29 cellular contexts compared by ENCODE assay signal in genomic region chr17:81986606-81987005, GRCh38. TPM values are rescaled to one million over a fixed set of nuclear protein-coding genes. Genes with fewer than 3 reads are reported as not detected.
A peak's percentile ranks its signal among the peaks of the same experiment; 100 is the strongest.
DNase-seq lines count a peak whose midpoint lies in the region; ATAC-seq, FAIRE-seq and TF ChIP-seq lines count a peak whose summit lies in the region.
"Had no signal": no experiment of that assay in that cellular context is flagged by ENCODE, and none has a peak within 500 bp of the region (broad histone marks: within the 10 kb centered on the region; RNA-seq: fewer than 3 reads in every experiment).

No MANE protein-coding gene starts in this region.

- H3K9me3 ChIP-seq in WERI-Rb-1 (ENCODE audit: severe bottlenecking) (no peaks in the 10 kb centered on the region), kidney (ENCODE audit: control insufficient read depth in 1 of 2, low read length in 2 of 2) (no peaks in the 10 kb centered on the region)
- H3K9me3 ChIP-seq: SJCRH30 had no signal

- no peaks in the 10 kb centered on the region for H3K27me3 ChIP-seq in WERI-Rb-1 (ENCODE audit: insufficient read depth, low read depth, severe bottlenecking)
- H3K27me3 ChIP-seq: SJCRH30 had no signal

- no peak overlapping the region for H3K4me3 ChIP-seq in WERI-Rb-1 (ENCODE audit: low read depth, low read length)
- no peak overlapping the region for H3K4me3 ChIP-seq in kidney (ENCODE audit: low read length in 2 of 2)
- H3K4me3 ChIP-seq: SJCRH30 had no signal

- CTCF ChIA-PET in activated naive CD4-positive, alpha-beta T cell treated with anti-CD3 and anti-CD28 coated beads, Interleukin-2, amount 10 ng/mL, durations not matched to agents 7 days and 5 days (lab: Charles Lee) = no interaction called here

- no peak overlapping the region for H3K27ac ChIP-seq in WERI-Rb-1
- no peak overlapping the region for H3K27ac ChIP-seq in kidney (ENCODE audit: low read depth in 2 of 2, low read length in 2 of 2)
- H3K27ac ChIP-seq: SJCRH30 had no signal

- no peaks in the 10 kb centered on the region for H3K9me3 Mint-ChIP-seq in activated naive CD4-positive, alpha-beta T cell treated with anti-CD3 and anti-CD28 coated beads, Interleukin-2, amount 50 U/mL, for 24 hours
- H3K9me3 Mint-ChIP-seq in activated naive CD4-positive, alpha-beta T cell treated with anti-CD3 and anti-CD28 coated beads, Interleukin-2, amount 10 ng/mL, durations not matched to agents 7 days and 5 days = no peaks in the 10 kb centered on the region
- H3K9me3 Mint-ChIP-seq in stimulated activated naive B cell treated with anti-CD40 and anti-IgM and Interleukin-4, amounts not matched to agents 10 μg/mL and 1 μg/mL and 100 μg/mL, for 72 hours = no peaks in the 10 kb centered on the region
- H3K9me3 Mint-ChIP-seq: CD4-positive, CD25-positive, alpha-beta regulatory T cell; HFFc6 had no signal

- no peaks in the 10 kb centered on the region for H3K27me3 Mint-ChIP-seq in activated naive CD4-positive, alpha-beta T cell treated with anti-CD3 and anti-CD28 coated beads, Interleukin-2, amount 50 U/mL, for 24 hours
- H3K27me3 Mint-ChIP-seq in activated naive CD4-positive, alpha-beta T cell treated with anti-CD3 and anti-CD28 coated beads, Interleukin-2, amount 10 ng/mL, durations not matched to agents 7 days and 5 days = no peaks in the 10 kb centered on the region
- H3K27me3 Mint-ChIP-seq in stimulated activated naive B cell treated with anti-CD40 and anti-IgM and Interleukin-4, amounts not matched to agents 10 μg/mL and 1 μg/mL and 100 μg/mL, for 72 hours = no peaks in the 10 kb centered on the region
- H3K27me3 Mint-ChIP-seq: CD4-positive, CD25-positive, alpha-beta regulatory T cell had no signal

- H3K4me1 Mint-ChIP-seq in activated naive CD4-positive, alpha-beta T cell treated with anti-CD3 and anti-CD28 coated beads, Interleukin-2, amount 50 U/mL, for 24 hours = peaks cover 12% of the 10 kb centered on the region
- H3K4me1 Mint-ChIP-seq in activated naive CD4-positive, alpha-beta T cell treated with anti-CD3 and anti-CD28 coated beads, Interleukin-2, amount 10 ng/mL, durations not matched to agents 7 days and 5 days = peaks cover 25% of the 10 kb centered on the region
- H3K4me1 Mint-ChIP-seq in stimulated activated naive B cell treated with anti-CD40 and anti-IgM and Interleukin-4, amounts not matched to agents 10 μg/mL and 1 μg/mL and 100 μg/mL, for 72 hours = peaks cover 21% of the 10 kb centered on the region in 2 donors

- no peak overlapping the region for H3K9ac ChIP-seq in kidney (ENCODE audit: low read length in 2 of 2)

- H3K4me3 Mint-ChIP-seq in activated naive CD4-positive, alpha-beta T cell treated with anti-CD3 and anti-CD28 coated beads, Interleukin-2, amount 50 U/mL, for 24 hours = no peak overlapping the region
- H3K4me3 Mint-ChIP-seq in activated naive CD4-positive, alpha-beta T cell treated with anti-CD3 and anti-CD28 coated beads, Interleukin-2, amount 10 ng/mL, durations not matched to agents 7 days and 5 days = no peak overlapping the region
- no peak overlapping the region for H3K4me3 Mint-ChIP-seq in stimulated activated naive B cell treated with anti-CD40 and anti-IgM and Interleukin-4, amounts not matched to agents 10 μg/mL and 1 μg/mL and 100 μg/mL, for 72 hours
- H3K4me3 Mint-ChIP-seq: CD4-positive, CD25-positive, alpha-beta regulatory T cell; HFFc6 had no signal

- peaks cover 5 to 7% of the 10 kb centered on the region in 2 donors for H3K4me1 ChIP-seq in kidney (ENCODE audit: control insufficient read depth in 1 of 2, insufficient read depth in 1 of 2, low read depth in 1 of 2, low read length in 2 of 2)

- FAIRE-seq in kidney (lab: Jason Lieb, UNC) = no peak
- FAIRE-seq: GM18507, H54, HTR-8/SVneo had no signal

- H3K27ac Mint-ChIP-seq in activated naive CD4-positive, alpha-beta T cell treated with anti-CD3 and anti-CD28 coated beads, Interleukin-2, amount 50 U/mL, for 24 hours = peak overlapping the region; percentile 41
- no peak overlapping the region for H3K27ac Mint-ChIP-seq in activated naive CD4-positive, alpha-beta T cell treated with anti-CD3 and anti-CD28 coated beads, Interleukin-2, amount 10 ng/mL, durations not matched to agents 7 days and 5 days
- peak overlapping the region; percentile 51 for H3K27ac Mint-ChIP-seq in stimulated activated naive B cell treated with anti-CD40 and anti-IgM and Interleukin-4, amounts not matched to agents 10 μg/mL and 1 μg/mL and 100 μg/mL, for 72 hours
- H3K27ac Mint-ChIP-seq: HFFc6 had no signal

- no peak for DNase-seq in activated naive CD4-positive, alpha-beta T cell treated with anti-CD3 and anti-CD28 coated beads, Interleukin-2, amount 10 ng/mL, durations not matched to agents 7 days and 5 days
- DNase-seq in WERI-Rb-1 = peak; percentile 6
- DNase-seq in kidney = peak; percentile 45
- no peak for DNase-seq in stimulated activated naive B cell treated with anti-CD40 and anti-IgM and Interleukin-4, amounts not matched to agents 10 μg/mL and 1 μg/mL and 100 μg/mL, for 72 hours
- DNase-seq in epidermal melanocyte (ENCODE audit: insufficient read length, low spot score) = no peak
- no peak for DNase-seq in T-helper 1 cell
- DNase-seq: 8988T; ACHN; CD4-positive, CD25-positive, alpha-beta regulatory T cell; DMS153; DND-41; HFFc6; KG1; MM.1S; NCI-H2029; NCI-H446; NCI-H526; NCI-H82; NK-92 treated with Interleukin-12 subunit alpha and Interleukin-12 subunit beta, amount 100 ng/mL, for 24 hours; PC-3; SJCRH30 had no signal

- no peak for ATAC-seq in stimulated activated naive B cell treated with anti-CD40 and anti-IgM and Interleukin-4, amounts not matched to agents 10 μg/mL and 1 μg/mL and 100 μg/mL, for 72 hours (replicated peaks)
- ATAC-seq in GM21423 (IDR thresholded peaks at IDR 0.05; ENCODE audit: unreplicated experiment) = no peak
- ATAC-seq: PC-3, Right ventricle myocardium inferior had no signal

- H3K36me3 Mint-ChIP-seq in activated naive CD4-positive, alpha-beta T cell treated with anti-CD3 and anti-CD28 coated beads, Interleukin-2, amount 50 U/mL, for 24 hours = peaks cover 6% of the 10 kb centered on the region
- H3K36me3 Mint-ChIP-seq in activated naive CD4-positive, alpha-beta T cell treated with anti-CD3 and anti-CD28 coated beads, Interleukin-2, amount 10 ng/mL, durations not matched to agents 7 days and 5 days = peaks cover 29% of the 10 kb centered on the region
- peaks cover 38 to 51% of the 10 kb centered on the region in 2 donors for H3K36me3 Mint-ChIP-seq in stimulated activated naive B cell treated with anti-CD40 and anti-IgM and Interleukin-4, amounts not matched to agents 10 μg/mL and 1 μg/mL and 100 μg/mL, for 72 hours

- H3K36me3 ChIP-seq in WERI-Rb-1 = peaks cover 72% of the 10 kb centered on the region
- H3K36me3 ChIP-seq in kidney (ENCODE audit: control insufficient read depth in 1 of 2, insufficient read depth in 2 of 2, low read length in 2 of 2) = peaks cover 7 to 17% of the 10 kb centered on the region in 2 donors

- TF ChIP-seq CTCF in WERI-Rb-1 (IDR thresholded peaks at IDR 0.05; ENCODE audit: low read depth, low read length) = no peak
- no peak for TF ChIP-seq CTCF in kidney (IDR thresholded peaks at IDR 0.05; ENCODE audit: borderline replicate concordance, extremely low read depth, insufficient read depth)

- intact Hi-C loops in kidney (cut with DNase I) = no loop called here

RNA-seq across cellular contexts. Expression of gene ASPSCR1, which starts 9.2 kb away (rescaled TPM):
- 35.2 TPM for total RNA-seq in kidney
- 57.5 TPM for polyA plus RNA-seq in kidney (ENCODE audit: insufficient read depth, low read depth, low replicate concordance)

RNA-seq across cellular contexts. Expression of gene NOTUM, which starts 25.6 kb away (rescaled TPM):
- total RNA-seq in kidney = not detected
- polyA plus RNA-seq in kidney (ENCODE audit: insufficient read depth, low read depth, low replicate concordance) = not detected
- total RNA-seq: CD4-positive, CD25-positive, alpha-beta regulatory T cell; PC-3 had no signal

RNA-seq across cellular contexts. Expression of gene CENPX, which starts 36.1 kb away (rescaled TPM):
- 36.9 TPM for total RNA-seq in kidney
- 93.2 TPM for polyA plus RNA-seq in kidney (ENCODE audit: insufficient read depth, low read depth, low replicate concordance)

RNA-seq across cellular contexts. Expression of gene LRRC45, which starts 36.5 kb away (rescaled TPM):
- total RNA-seq in kidney = 9.9 TPM
- 9.9 TPM for polyA plus RNA-seq in kidney (ENCODE audit: insufficient read depth, low read depth, low replicate concordance)

RNA-seq across cellular contexts. Expression of gene MYADML2, which starts 39.6 kb away (rescaled TPM):
- total RNA-seq in kidney = not detected
- not detected for polyA plus RNA-seq in kidney (ENCODE audit: insufficient read depth, low read depth, low replicate concordance)
- total RNA-seq: CD4-positive, CD25-positive, alpha-beta regulatory T cell; HFFc6; PC-3; RPMI7951 had no signal
- polyA plus RNA-seq: BJ; CD4-positive, CD25-positive, alpha-beta regulatory T cell had no signal

Comparison
In these comparisons a context has a peak if more than half of its experiments do, and no peak if none do; other contexts are left out.
1. DNase-seq: peak in WERI-Rb-1 (single experiment) and kidney (single experiment); none in activated naive CD4-positive, alpha-beta T cell treated with anti-CD3 and anti-CD28 coated beads, Interleukin-2, amount 10 ng/mL, durations not matched to agents 7 days and 5 days (single experiment), stimulated activated naive B cell treated with anti-CD40 and anti-IgM and Interleukin-4, amounts not matched to agents 10 μg/mL and 1 μg/mL and 100 μg/mL, for 72 hours (single experiment), epidermal melanocyte (single experiment) and T-helper 1 cell (0 of 5).